Comparison of ENCODE assay signal across 22 cellular contexts in the genomic region with DNA sequence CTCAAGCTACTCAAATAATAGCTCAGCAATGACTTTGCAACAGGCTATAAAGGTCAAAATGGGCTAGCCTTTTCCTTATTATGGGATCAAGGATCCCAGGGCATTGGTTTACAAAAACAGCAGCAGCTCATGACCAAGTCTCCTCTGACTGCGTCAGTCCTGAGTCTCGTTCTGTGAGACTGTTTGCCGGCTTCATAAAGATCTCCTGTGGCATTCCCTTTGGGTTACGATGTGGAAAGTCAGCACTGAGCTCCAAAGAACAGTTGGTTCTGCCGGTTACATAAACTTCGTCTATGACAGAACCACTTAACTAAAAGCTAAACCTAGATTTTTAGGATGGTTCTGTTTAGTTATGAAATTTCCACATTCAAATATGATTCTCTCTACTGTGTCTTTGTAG.
"Had no signal": no experiment of that assay in that cellular context is flagged by ENCODE, and none has a peak within 500 bp of the region (broad histone marks: within the 10 kb centered on the region; RNA-seq: fewer than 3 reads in every experiment).

No MANE protein-coding gene starts in this region.

- H3K4me3 Mint-ChIP-seq: activated CD4-positive, alpha-beta T cell treated with anti-CD3 and anti-CD28 coated beads, Interleukin-2, amount 10 ng/mL, durations not matched to agents 24 days and 14 days; activated CD8-positive, alpha-beta T cell treated with anti-CD3 and anti-CD28 coated beads, Interleukin-2, amount 10 ng/mL, durations not matched to agents 7 days and 5 days; activated naive CD4-positive, alpha-beta T cell treated with anti-CD3 and anti-CD28 coated beads, Interleukin-2, amount 50 U/mL, for 24 hours; activated T-helper 1 cell treated with anti-CD3 and anti-CD28 coated beads, Interleukin-12 subunit alpha, Interleukin-12 subunit beta, Interleukin-2, Interleukin-4 antibody, amounts not matched to agents 30 ng/mL and 10 ng/mL and 1 ng/mL, durations not matched to agents 14 hours and 24 hours and 36 hours; brain; dendritic cell treated with granulocyte-macrophage colony-stimulating factor and Interleukin-4, amounts not matched to agents 40 ng/mL and 50 ng/mL, for 4 days; naive thymus-derived CD8-positive, alpha-beta T cell; stimulated activated naive CD8-positive, alpha-beta T cell treated with anti-CD3 and anti-CD28 coated beads, Interleukin-15, Interleukin-2, amounts not matched to agents 100 ng/mL and 50 ng/mL, for 24 hours had no signal

- H3K27ac ChIP-seq: ovary, prostate gland, right atrium auricular region, transverse colon, uterus, VCaP had no signal

- H3K9me3 Mint-ChIP-seq: activated CD4-positive, alpha-beta T cell treated with anti-CD3 and anti-CD28 coated beads, Interleukin-2, amount 10 ng/mL, durations not matched to agents 24 days and 14 days; activated naive CD4-positive, alpha-beta T cell treated with anti-CD3 and anti-CD28 coated beads, Interleukin-2, amount 50 U/mL, for 24 hours; activated T-helper 1 cell treated with anti-CD3 and anti-CD28 coated beads, Interleukin-12 subunit alpha, Interleukin-12 subunit beta, Interleukin-2, Interleukin-4 antibody, amounts not matched to agents 30 ng/mL and 10 ng/mL and 1 ng/mL, durations not matched to agents 14 hours and 24 hours and 36 hours; dendritic cell treated with granulocyte-macrophage colony-stimulating factor and Interleukin-4, amounts not matched to agents 40 ng/mL and 50 ng/mL, for 4 days; stimulated activated naive CD8-positive, alpha-beta T cell treated with anti-CD3 and anti-CD28 coated beads, Interleukin-15, Interleukin-2, amounts not matched to agents 100 ng/mL and 50 ng/mL, for 24 hours had no signal

- H3K27me3 ChIP-seq: ovary, right atrium auricular region, transverse colon, uterus had no signal

- H3K9me3 ChIP-seq: ovary, prostate gland, right atrium auricular region, transverse colon, uterus had no signal

- DNase-seq: activated CD4-positive, alpha-beta T cell treated with anti-CD3 and anti-CD28 coated beads, Interleukin-2, amount 10 ng/mL, durations not matched to agents 24 days and 14 days; activated CD8-positive, alpha-beta T cell treated with anti-CD3 and anti-CD28 coated beads, Interleukin-2, amount 10 ng/mL, durations not matched to agents 7 days and 5 days; activated gamma-delta T cell; anterior cingulate cortex; caudate nucleus; effector CD4-positive, alpha-beta T cell; head of caudate nucleus; left cardiac atrium; naive thymus-derived CD8-positive, alpha-beta T cell; ovary; stimulated activated CD4-positive, alpha-beta T cell treated with anti-CD3 and anti-CD28 coated beads, Interleukin-12 subunit alpha, Interleukin-12 subunit beta, amount 100 ng/mL, for 4 hours; stimulated activated CD4-positive, alpha-beta T cell treated with anti-CD3 and anti-CD28 coated beads, Interleukin-1b, Interleukin-23, amount 100 ng/mL, for 48 hours; transverse colon; uterus had no signal

- H3K36me3 ChIP-seq: ovary, prostate gland, right atrium auricular region, transverse colon, uterus had no signal

- H3K36me3 Mint-ChIP-seq: activated naive CD4-positive, alpha-beta T cell treated with anti-CD3 and anti-CD28 coated beads, Interleukin-2, amount 50 U/mL, for 24 hours; brain; naive thymus-derived CD8-positive, alpha-beta T cell had no signal

- H3K4me1 ChIP-seq: prostate gland, right atrium auricular region, transverse colon, uterus had no signal

- H3K4me3 ChIP-seq: ovary, prostate gland, right atrium auricular region, transverse colon, uterus had no signal

- H3K27me3 Mint-ChIP-seq: brain; dendritic cell treated with granulocyte-macrophage colony-stimulating factor and Interleukin-4, amounts not matched to agents 40 ng/mL and 50 ng/mL, for 4 days had no signal

- H3K4me1 Mint-ChIP-seq: activated CD4-positive, alpha-beta T cell treated with anti-CD3 and anti-CD28 coated beads, Interleukin-2, amount 10 ng/mL, durations not matched to agents 24 days and 14 days; activated naive CD4-positive, alpha-beta T cell treated with anti-CD3 and anti-CD28 coated beads, Interleukin-2, amount 50 U/mL, for 24 hours; naive thymus-derived CD8-positive, alpha-beta T cell had no signal

- H3K27ac Mint-ChIP-seq: activated CD4-positive, alpha-beta T cell treated with anti-CD3 and anti-CD28 coated beads, Interleukin-2, amount 10 ng/mL, durations not matched to agents 24 days and 14 days; activated CD8-positive, alpha-beta T cell treated with anti-CD3 and anti-CD28 coated beads, Interleukin-2, amount 10 ng/mL, durations not matched to agents 7 days and 5 days; activated naive CD4-positive, alpha-beta T cell treated with anti-CD3 and anti-CD28 coated beads, Interleukin-2, amount 50 U/mL, for 24 hours; activated T-helper 1 cell treated with anti-CD3 and anti-CD28 coated beads, Interleukin-12 subunit alpha, Interleukin-12 subunit beta, Interleukin-2, Interleukin-4 antibody, amounts not matched to agents 30 ng/mL and 10 ng/mL and 1 ng/mL, durations not matched to agents 14 hours and 24 hours and 36 hours; brain; dendritic cell treated with granulocyte-macrophage colony-stimulating factor and Interleukin-4, amounts not matched to agents 40 ng/mL and 50 ng/mL, for 4 days; naive thymus-derived CD8-positive, alpha-beta T cell; stimulated activated naive CD8-positive, alpha-beta T cell treated with anti-CD3 and anti-CD28 coated beads, Interleukin-15, Interleukin-2, amounts not matched to agents 100 ng/mL and 50 ng/mL, for 24 hours had no signal
